Comparison of ENCODE assay signal across 8 cellular contexts in genomic region chr9:35813434-35814105, GRCh38.
A peak's percentile ranks its signal among the peaks of the same experiment; 100 is the strongest.
DNase-seq lines count a peak whose midpoint lies in the region.

No MANE protein-coding gene starts in this region.

- peaks cover 8% of the 10 kb centered on the region for H3K27me3 ChIP-seq in NT2/D1 (ENCODE audit: insufficient read depth, insufficient read length)
- H3K27me3 ChIP-seq in endocrine pancreas (ENCODE audit: control insufficient read depth, insufficient read depth, low read length) = no peaks in the 10 kb centered on the region
- H3K27me3 ChIP-seq in neuron (ENCODE audit: insufficient read depth, low read length) = no peaks in the 10 kb centered on the region

- DNase-seq in NCI-H82 (lab: John Stamatoyannopoulos, UW) (peak; percentile 51), NCI-H82 treated with DMSO at 0.1 percent for 48 hours (lab: John Stamatoyannopoulos, UW; ENCODE audit: unreplicated experiment) (no peak), NT2/D1 (ENCODE audit: low read depth, low spot score) (no peak), C1 segment of cervical spinal cord (lab: John Stamatoyannopoulos, UW) (no peak), NOMO-1 treated with dmso at 0.1 percent for 144 hours (lab: John Stamatoyannopoulos, UW; ENCODE audit: unreplicated experiment) (no peak)
- no peak for DNase-seq in effector CD4-positive, alpha-beta T cell

- H3K4me3 ChIP-seq in NT2/D1 (ENCODE audit: insufficient read length, low read depth) (no peak overlapping the region), endocrine pancreas (ENCODE audit: control insufficient read depth, insufficient read depth, low read length) (peak overlapping the region; percentile 50), neuron (ENCODE audit: low read length) (peak overlapping the region; percentile 72)

- H3K9ac ChIP-seq in NT2/D1 (ENCODE audit: insufficient read length, low read depth) (peak overlapping the region; percentile 97), endocrine pancreas (ENCODE audit: control insufficient read depth, insufficient read depth, low read length) (no peak overlapping the region)

- H3K9me3 ChIP-seq in NT2/D1 (ENCODE audit: insufficient read depth, low read length) (no peaks in the 10 kb centered on the region), endocrine pancreas (ENCODE audit: control insufficient read depth, low read length) (no peaks in the 10 kb centered on the region), neuron (ENCODE audit: low read length) (no peaks in the 10 kb centered on the region)

- H3K36me3 ChIP-seq in NT2/D1 (ENCODE audit: insufficient read depth, insufficient read length, low read length) (peaks cover 17% of the 10 kb centered on the region), endocrine pancreas (ENCODE audit: control insufficient read depth, insufficient read depth, low read length) (peaks cover 2% of the 10 kb centered on the region), neuron (ENCODE audit: insufficient read depth, low read length) (no peaks in the 10 kb centered on the region)

- H3K4me1 ChIP-seq in NT2/D1 (ENCODE audit: insufficient read depth, insufficient read length) (peaks cover 5% of the 10 kb centered on the region), endocrine pancreas (ENCODE audit: control insufficient read depth, insufficient read depth, low read length) (peaks cover 12% of the 10 kb centered on the region), neuron (ENCODE audit: insufficient read depth, low read length) (peaks cover 18% of the 10 kb centered on the region)

- no peak overlapping the region for H2AFZ ChIP-seq in neuron (ENCODE audit: low read depth, low read length)
